In the genomic region with DNA sequence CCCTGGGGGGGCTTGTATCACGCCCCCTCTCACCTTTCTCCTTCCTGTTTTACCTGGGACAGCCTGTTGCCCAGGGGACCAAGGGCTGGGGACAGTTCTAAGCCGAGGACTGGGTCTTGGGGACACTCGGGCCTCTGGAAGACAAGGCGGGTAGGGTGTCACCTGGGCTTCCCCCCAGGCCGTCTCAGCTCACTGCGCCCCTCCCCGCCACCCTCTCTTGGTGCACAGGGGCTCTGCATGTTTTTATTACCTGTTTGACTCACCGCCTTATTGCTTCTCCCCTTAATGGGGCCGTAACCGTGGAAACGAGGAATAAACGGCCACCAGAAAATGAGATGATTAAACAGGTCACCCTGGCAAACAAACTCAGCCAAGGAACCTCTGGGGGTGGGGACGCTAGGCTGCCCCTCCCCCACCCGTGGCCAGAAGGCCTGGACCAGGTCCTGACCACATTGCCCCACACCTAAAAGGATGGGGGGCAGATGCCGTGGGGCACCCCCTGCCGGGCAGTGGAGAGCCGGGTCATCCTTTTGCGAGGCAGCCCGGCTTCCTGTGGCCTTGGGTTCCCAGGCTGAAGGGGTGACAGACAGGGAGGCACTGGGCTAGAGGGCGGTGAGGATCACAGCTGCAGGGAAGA, we compare ENCODE assay signal across 1 cellular context.
TF ChIP-seq lines count a peak whose summit lies in the region.

No MANE protein-coding gene starts in this region.

TF ChIP-seq in HepG2, 621 proteins besides CTCF, POLR2A, EP300 and RAD21 (continued from another document and continues in another):
- TF ChIP-seq FOSL2 (CRISPR knock-in tag; IDR thresholded peaks at IDR 0.05): peak; percentile 11; the same call in 1 of the 2 replicates
- no peak; the same call in 1 of the 2 replicates for TF ChIP-seq HMG20A (CRISPR knock-in tag; IDR thresholded peaks at IDR 0.05; ENCODE audit: borderline replicate concordance)
- TF ChIP-seq ZNF570 (CRISPR knock-in tag; IDR thresholded peaks at IDR 0.05; ENCODE audit: borderline replicate concordance): no peak
- TF ChIP-seq, protein P1, sequence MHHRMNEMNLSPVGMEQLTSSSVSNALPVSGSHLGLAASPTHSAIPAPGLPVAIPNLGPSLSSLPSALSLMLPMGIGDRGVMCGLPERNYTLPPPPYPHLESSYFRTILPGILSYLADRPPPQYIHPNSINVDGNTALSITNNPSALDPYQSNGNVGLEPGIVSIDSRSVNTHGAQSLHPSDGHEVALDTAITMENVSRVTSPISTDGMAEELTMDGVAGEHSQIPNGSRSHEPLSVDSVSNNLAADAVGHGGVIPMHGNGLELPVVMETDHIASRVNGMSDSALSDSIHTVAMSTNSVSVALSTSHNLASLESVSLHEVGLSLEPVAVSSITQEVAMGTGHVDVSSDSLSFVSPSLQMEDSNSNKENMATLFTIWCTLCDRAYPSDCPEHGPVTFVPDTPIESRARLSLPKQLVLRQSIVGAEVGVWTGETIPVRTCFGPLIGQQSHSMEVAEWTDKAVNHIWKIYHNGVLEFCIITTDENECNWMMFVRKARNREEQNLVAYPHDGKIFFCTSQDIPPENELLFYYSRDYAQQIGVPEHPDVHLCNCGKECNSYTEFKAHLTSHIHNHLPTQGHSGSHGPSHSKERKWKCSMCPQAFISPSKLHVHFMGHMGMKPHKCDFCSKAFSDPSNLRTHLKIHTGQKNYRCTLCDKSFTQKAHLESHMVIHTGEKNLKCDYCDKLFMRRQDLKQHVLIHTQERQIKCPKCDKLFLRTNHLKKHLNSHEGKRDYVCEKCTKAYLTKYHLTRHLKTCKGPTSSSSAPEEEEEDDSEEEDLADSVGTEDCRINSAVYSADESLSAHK (CRISPR knock-in tag; IDR thresholded peaks at IDR 0.05; ENCODE audit: borderline replicate concordance): no peak
- TF ChIP-seq ZSCAN30 (CRISPR knock-in tag; IDR thresholded peaks at IDR 0.05): no peak
- TF ChIP-seq, protein P2, sequence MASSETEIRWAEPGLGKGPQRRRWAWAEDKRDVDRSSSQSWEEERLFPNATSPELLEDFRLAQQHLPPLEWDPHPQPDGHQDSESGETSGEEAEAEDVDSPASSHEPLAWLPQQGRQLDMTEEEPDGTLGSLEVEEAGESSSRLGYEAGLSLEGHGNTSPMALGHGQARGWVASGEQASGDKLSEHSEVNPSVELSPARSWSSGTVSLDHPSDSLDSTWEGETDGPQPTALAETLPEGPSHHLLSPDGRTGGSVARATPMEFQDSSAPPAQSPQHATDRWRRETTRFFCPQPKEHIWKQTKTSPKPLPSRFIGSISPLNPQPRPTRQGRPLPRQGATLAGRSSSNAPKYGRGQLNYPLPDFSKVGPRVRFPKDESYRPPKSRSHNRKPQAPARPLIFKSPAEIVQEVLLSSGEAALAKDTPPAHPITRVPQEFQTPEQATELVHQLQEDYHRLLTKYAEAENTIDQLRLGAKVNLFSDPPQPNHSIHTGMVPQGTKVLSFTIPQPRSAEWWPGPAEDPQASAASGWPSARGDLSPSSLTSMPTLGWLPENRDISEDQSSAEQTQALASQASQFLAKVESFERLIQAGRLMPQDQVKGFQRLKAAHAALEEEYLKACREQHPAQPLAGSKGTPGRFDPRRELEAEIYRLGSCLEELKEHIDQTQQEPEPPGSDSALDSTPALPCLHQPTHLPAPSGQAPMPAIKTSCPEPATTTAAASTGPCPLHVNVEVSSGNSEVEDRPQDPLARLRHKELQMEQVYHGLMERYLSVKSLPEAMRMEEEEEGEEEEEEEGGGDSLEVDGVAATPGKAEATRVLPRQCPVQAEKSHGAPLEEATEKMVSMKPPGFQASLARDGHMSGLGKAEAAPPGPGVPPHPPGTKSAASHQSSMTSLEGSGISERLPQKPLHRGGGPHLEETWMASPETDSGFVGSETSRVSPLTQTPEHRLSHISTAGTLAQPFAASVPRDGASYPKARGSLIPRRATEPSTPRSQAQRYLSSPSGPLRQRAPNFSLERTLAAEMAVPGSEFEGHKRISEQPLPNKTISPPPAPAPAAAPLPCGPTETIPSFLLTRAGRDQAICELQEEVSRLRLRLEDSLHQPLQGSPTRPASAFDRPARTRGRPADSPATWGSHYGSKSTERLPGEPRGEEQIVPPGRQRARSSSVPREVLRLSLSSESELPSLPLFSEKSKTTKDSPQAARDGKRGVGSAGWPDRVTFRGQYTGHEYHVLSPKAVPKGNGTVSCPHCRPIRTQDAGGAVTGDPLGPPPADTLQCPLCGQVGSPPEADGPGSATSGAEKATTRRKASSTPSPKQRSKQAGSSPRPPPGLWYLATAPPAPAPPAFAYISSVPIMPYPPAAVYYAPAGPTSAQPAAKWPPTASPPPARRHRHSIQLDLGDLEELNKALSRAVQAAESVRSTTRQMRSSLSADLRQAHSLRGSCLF (CRISPR knock-in tag; IDR thresholded peaks at IDR 0.05; ENCODE audit: borderline replicate concordance): no peak
- TF ChIP-seq POGK (CRISPR knock-in tag; conservative IDR thresholded peaks at IDR 0.05): 0 out of 2 replicates have a peak, but pooled peaks have one; percentile 3
- no peak for TF ChIP-seq NFKBIZ (CRISPR knock-in tag; IDR thresholded peaks at IDR 0.05)
- TF ChIP-seq, protein P3, sequence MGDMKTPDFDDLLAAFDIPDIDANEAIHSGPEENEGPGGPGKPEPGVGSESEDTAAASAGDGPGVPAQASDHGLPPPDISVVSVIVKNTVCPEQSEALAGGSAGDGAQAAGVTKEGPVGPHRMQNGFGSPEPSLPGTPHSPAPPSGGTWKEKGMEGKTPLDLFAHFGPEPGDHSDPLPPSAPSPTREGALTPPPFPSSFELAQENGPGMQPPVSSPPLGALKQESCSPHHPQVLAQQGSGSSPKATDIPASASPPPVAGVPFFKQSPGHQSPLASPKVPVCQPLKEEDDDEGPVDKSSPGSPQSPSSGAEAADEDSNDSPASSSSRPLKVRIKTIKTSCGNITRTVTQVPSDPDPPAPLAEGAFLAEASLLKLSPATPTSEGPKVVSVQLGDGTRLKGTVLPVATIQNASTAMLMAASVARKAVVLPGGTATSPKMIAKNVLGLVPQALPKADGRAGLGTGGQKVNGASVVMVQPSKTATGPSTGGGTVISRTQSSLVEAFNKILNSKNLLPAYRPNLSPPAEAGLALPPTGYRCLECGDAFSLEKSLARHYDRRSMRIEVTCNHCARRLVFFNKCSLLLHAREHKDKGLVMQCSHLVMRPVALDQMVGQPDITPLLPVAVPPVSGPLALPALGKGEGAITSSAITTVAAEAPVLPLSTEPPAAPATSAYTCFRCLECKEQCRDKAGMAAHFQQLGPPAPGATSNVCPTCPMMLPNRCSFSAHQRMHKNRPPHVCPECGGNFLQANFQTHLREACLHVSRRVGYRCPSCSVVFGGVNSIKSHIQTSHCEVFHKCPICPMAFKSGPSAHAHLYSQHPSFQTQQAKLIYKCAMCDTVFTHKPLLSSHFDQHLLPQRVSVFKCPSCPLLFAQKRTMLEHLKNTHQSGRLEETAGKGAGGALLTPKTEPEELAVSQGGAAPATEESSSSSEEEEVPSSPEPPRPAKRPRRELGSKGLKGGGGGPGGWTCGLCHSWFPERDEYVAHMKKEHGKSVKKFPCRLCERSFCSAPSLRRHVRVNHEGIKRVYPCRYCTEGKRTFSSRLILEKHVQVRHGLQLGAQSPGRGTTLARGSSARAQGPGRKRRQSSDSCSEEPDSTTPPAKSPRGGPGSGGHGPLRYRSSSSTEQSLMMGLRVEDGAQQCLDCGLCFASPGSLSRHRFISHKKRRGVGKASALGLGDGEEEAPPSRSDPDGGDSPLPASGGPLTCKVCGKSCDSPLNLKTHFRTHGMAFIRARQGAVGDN (CRISPR knock-in tag; IDR thresholded peaks at IDR 0.05): peak; percentile 52
- no peak for TF ChIP-seq ZNF749 (CRISPR knock-in tag; IDR thresholded peaks at IDR 0.05; ENCODE audit: borderline replicate concordance)
- no peak for TF ChIP-seq NFE2L2 (IDR thresholded peaks at IDR 0.05; ENCODE audit: low read length)
- peak; percentile 22 for TF ChIP-seq MED8 (CRISPR knock-in tag; IDR thresholded peaks at IDR 0.05; ENCODE audit: insufficient replicate concordance)
- no peak for TF ChIP-seq ATRX (CRISPR knock-in tag; IDR thresholded peaks at IDR 0.05; ENCODE audit: borderline replicate concordance)
- TF ChIP-seq MED13 (CRISPR knock-in tag; IDR thresholded peaks at IDR 0.05): no peak; the same call in 1 of the 2 replicates
- no peak for TF ChIP-seq EED (CRISPR knock-in tag; IDR thresholded peaks at IDR 0.05)
- TF ChIP-seq, protein P4, sequence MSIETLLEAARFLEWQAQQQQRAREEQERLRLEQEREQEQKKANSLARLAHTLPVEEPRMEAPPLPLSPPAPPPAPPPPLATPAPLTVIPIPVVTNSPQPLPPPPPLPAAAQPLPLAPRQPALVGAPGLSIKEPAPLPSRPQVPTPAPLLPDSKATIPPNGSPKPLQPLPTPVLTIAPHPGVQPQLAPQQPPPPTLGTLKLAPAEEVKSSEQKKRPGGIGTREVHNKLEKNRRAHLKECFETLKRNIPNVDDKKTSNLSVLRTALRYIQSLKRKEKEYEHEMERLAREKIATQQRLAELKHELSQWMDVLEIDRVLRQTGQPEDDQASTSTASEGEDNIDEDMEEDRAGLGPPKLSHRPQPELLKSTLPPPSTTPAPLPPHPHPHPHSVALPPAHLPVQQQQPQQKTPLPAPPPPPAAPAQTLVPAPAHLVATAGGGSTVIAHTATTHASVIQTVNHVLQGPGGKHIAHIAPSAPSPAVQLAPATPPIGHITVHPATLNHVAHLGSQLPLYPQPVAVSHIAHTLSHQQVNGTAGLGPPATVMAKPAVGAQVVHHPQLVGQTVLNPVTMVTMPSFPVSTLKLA (IDR thresholded peaks at IDR 0.05): no peak
- TF ChIP-seq DPF2 (CRISPR knock-in tag; IDR thresholded peaks at IDR 0.05; ENCODE audit: borderline replicate concordance, low read depth): no peak
- no peak for TF ChIP-seq CENPBD1 (CRISPR knock-in tag; IDR thresholded peaks at IDR 0.05; ENCODE audit: borderline replicate concordance, low read depth)
- TF ChIP-seq, protein P5, sequence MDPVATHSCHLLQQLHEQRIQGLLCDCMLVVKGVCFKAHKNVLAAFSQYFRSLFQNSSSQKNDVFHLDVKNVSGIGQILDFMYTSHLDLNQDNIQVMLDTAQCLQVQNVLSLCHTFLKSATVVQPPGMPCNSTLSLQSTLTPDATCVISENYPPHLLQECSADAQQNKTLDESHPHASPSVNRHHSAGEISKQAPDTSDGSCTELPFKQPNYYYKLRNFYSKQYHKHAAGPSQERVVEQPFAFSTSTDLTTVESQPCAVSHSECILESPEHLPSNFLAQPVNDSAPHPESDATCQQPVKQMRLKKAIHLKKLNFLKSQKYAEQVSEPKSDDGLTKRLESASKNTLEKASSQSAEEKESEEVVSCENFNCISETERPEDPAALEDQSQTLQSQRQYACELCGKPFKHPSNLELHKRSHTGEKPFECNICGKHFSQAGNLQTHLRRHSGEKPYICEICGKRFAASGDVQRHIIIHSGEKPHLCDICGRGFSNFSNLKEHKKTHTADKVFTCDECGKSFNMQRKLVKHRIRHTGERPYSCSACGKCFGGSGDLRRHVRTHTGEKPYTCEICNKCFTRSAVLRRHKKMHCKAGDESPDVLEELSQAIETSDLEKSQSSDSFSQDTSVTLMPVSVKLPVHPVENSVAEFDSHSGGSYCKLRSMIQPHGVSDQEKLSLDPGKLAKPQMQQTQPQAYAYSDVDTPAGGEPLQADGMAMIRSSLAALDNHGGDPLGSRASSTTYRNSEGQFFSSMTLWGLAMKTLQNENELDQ (CRISPR knock-in tag; IDR thresholded peaks at IDR 0.05; ENCODE audit: borderline replicate concordance): no peak
- TF ChIP-seq NRL (CRISPR knock-in tag; IDR thresholded peaks at IDR 0.05; ENCODE audit: borderline replicate concordance): 0 out of 2 replicates have a peak, but pooled peaks have one; percentile 20
- TF ChIP-seq ASH2L (IDR thresholded peaks at IDR 0.05; ENCODE audit: insufficient read length, low read depth, low read length): peak; percentile 18
- no peak for TF ChIP-seq ZKSCAN5 (CRISPR knock-in tag; IDR thresholded peaks at IDR 0.05)
- no peak for TF ChIP-seq ZNF383 (CRISPR knock-in tag; IDR thresholded peaks at IDR 0.05; ENCODE audit: borderline replicate concordance)
- TF ChIP-seq KAT2B (IDR thresholded peaks at IDR 0.05; ENCODE audit: borderline replicate concordance, low read depth, low read length): no peak
- 0 out of 2 replicates have a peak, but pooled peaks have one; percentile 31 for TF ChIP-seq ELF1 (CRISPR knock-in tag; IDR thresholded peaks at IDR 0.05)
- no peak for TF ChIP-seq SRSF4 (IDR thresholded peaks at IDR 0.05; ENCODE audit: low read depth, low read length, poor library complexity, severe bottlenecking)
- TF ChIP-seq NFE2 (CRISPR knock-in tag; IDR thresholded peaks at IDR 0.05): no peak
- TF ChIP-seq THAP8 (CRISPR knock-in tag; IDR thresholded peaks at IDR 0.05; ENCODE audit: borderline replicate concordance): no peak
- no peak for TF ChIP-seq KDM3A (CRISPR knock-in tag; IDR thresholded peaks at IDR 0.05; ENCODE audit: low read depth)
- no peak for TF ChIP-seq FIP1L1 (IDR thresholded peaks at IDR 0.05; ENCODE audit: borderline replicate concordance, insufficient read depth, low read depth, low read length)
- no peak for TF ChIP-seq ZMYM2 (CRISPR knock-in tag; IDR thresholded peaks at IDR 0.05)
- TF ChIP-seq TRIM22 (IDR thresholded peaks at IDR 0.05): no peak
